Comparison of ENCODE assay signal across 1 cellular context in the genomic region with DNA sequence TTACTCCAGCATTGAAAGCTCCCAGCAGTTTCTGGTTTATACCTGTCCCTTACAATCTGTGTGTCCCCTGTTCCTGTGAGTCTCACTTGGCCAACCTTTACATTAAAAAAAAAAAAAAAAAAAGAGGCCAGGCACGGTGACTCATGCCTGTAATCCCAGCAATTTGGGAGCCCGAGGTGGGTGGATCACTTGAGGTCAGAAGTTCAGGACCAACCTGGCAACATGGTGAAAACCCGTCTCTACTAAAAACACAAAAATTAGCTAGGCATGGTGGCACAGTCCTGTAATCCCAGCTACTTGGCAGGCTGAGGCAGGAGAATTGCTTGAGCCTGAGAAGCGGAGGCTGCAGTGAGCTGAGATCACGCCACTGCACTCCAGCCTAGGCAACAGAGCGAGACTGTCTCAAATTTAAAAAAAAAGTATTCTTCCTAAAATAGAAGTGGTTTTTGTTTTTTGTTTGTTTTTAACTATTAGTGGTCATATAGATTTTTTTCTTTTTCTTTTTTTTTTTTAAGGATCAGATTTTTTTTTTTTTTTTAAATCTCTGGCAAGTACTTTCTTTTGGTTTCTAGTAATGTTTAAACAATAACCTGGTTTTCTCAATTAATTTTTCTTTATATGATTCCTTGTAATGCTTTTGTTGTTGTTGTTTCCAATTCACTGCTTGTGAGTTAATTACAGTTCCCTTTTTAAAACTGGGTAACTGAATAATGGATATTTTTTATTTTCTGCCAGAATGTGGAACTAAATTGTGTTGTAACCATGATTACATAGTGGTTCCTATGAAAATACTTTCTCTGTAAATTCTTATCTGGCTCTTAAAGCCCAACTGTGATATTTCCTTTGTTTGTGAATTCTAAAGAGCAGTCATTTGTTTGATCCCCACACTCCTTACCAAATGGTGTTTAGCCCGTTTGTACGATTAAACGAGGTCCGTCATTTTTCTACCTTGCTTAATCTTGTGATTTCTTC.
TF ChIP-seq lines count a peak whose summit lies in the region.

No MANE protein-coding gene starts in this region.

TF ChIP-seq in K562, 482 proteins besides CTCF, POLR2A, EP300 and RAD21 (continued from another document and continues in another):
- TF ChIP-seq BCLAF1 (IDR thresholded peaks at IDR 0.05; ENCODE audit: borderline replicate concordance in 1 of 2, control insufficient read depth in 1 of 2, low read depth in 2 of 2, low read length in 1 of 2) (no peak), DACH1 (IDR thresholded peaks at IDR 0.05; ENCODE audit: partially characterized antibody) (no peak), ZNF133 (CRISPR knock-in tag; IDR thresholded peaks at IDR 0.05) (no peak), ESRRB (CRISPR knock-in tag; IDR thresholded peaks at IDR 0.05; ENCODE audit: borderline replicate concordance) (no peak), POLR2G (IDR thresholded peaks at IDR 0.05; ENCODE audit: low read depth, low read length) (no peak), BRCA1 (IDR thresholded peaks at IDR 0.05) (no peak), BRCA1 (CRISPR knock-in tag; IDR thresholded peaks at IDR 0.05) (no peak), PURB (CRISPR knock-in tag; IDR thresholded peaks at IDR 0.05; ENCODE audit: low read depth) (no peak), HBP1 (CRISPR knock-in tag; IDR thresholded peaks at IDR 0.05) (no peak), ARID4B (CRISPR knock-in tag; IDR thresholded peaks at IDR 0.05) (no peak), ZNF408 (CRISPR knock-in tag; IDR thresholded peaks at IDR 0.05; ENCODE audit: low read depth) (no peak), PHF21A (IDR thresholded peaks at IDR 0.05; ENCODE audit: borderline replicate concordance, low read depth) (no peak), WHSC1 (IDR thresholded peaks at IDR 0.05; ENCODE audit: low read length) (no peak), CBX2 (IDR thresholded peaks at IDR 0.05; ENCODE audit: insufficient read depth, low read length, poor library complexity, severe bottlenecking) (no peak), TRIM24 (IDR thresholded peaks at IDR 0.05) (no peak), ZNF695 (CRISPR knock-in tag; IDR thresholded peaks at IDR 0.05) (no peak), ZNF384 (IDR thresholded peaks at IDR 0.05; ENCODE audit: low read depth, low read length) (peak; percentile 70), NR2C2 (CRISPR knock-in tag; IDR thresholded peaks at IDR 0.05) (no peak), NR2C2 (tag; IDR thresholded peaks at IDR 0.05) (peak; percentile 12; the same call in 1 of the 2 replicates), SLC30A9 (CRISPR knock-in tag; IDR thresholded peaks at IDR 0.05) (no peak), FOXM1 (IDR thresholded peaks at IDR 0.05; ENCODE audit: low read depth) (no peak), FOXM1 (CRISPR knock-in tag; IDR thresholded peaks at IDR 0.05; ENCODE audit: low read depth) (no peak), GTF2F1 (IDR thresholded peaks at IDR 0.05; ENCODE audit: low read depth, low read length) (no peak), TFAM (CRISPR knock-in tag; conservative IDR thresholded peaks at IDR 0.05) (no peak), NFE2L1 (tag; IDR thresholded peaks at IDR 0.05; ENCODE audit: borderline replicate concordance, low read depth) (no peak), TCFL5 (CRISPR knock-in tag; conservative IDR thresholded peaks at IDR 0.05) (no peak), SUPT5H (IDR thresholded peaks at IDR 0.05) (no peak), JUND (IDR thresholded peaks at IDR 0.05; ENCODE audit: borderline replicate concordance, low read depth, low read length) (peak; percentile 44; the same call in 1 of the 2 replicates), JUND (tag; IDR thresholded peaks at IDR 0.05; ENCODE audit: borderline replicate concordance, low read depth, low read length) (no peak), ZNF668 (CRISPR knock-in tag; IDR thresholded peaks at IDR 0.05) (no peak), TCF3 (CRISPR knock-in tag; IDR thresholded peaks at IDR 0.05) (no peak), MBD1 (CRISPR knock-in tag; IDR thresholded peaks at IDR 0.05) (no peak)
- TF ChIP-seq, protein P1, sequence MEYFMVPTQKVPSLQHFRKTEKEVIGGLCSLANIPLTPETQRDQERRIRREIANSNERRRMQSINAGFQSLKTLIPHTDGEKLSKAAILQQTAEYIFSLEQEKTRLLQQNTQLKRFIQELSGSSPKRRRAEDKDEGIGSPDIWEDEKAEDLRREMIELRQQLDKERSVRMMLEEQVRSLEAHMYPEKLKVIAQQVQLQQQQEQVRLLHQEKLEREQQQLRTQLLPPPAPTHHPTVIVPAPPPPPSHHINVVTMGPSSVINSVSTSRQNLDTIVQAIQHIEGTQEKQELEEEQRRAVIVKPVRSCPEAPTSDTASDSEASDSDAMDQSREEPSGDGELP (CRISPR knock-in tag; IDR thresholded peaks at IDR 0.05; ENCODE audit: borderline replicate concordance) = no peak
- TF ChIP-seq, protein P2, sequence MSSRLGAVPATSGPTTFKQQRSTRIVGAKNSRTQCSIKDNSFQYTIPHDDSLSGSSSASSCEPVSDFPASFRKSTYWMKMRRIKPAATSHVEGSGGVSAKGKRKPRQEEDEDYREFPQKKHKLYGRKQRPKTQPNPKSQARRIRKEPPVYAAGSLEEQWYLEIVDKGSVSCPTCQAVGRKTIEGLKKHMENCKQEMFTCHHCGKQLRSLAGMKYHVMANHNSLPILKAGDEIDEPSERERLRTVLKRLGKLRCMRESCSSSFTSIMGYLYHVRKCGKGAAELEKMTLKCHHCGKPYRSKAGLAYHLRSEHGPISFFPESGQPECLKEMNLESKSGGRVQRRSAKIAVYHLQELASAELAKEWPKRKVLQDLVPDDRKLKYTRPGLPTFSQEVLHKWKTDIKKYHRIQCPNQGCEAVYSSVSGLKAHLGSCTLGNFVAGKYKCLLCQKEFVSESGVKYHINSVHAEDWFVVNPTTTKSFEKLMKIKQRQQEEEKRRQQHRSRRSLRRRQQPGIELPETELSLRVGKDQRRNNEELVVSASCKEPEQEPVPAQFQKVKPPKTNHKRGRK (tag; IDR thresholded peaks at IDR 0.05) = 0 out of 2 replicates have a peak, but pooled peaks have one; percentile 62
- TF ChIP-seq, protein P3, sequence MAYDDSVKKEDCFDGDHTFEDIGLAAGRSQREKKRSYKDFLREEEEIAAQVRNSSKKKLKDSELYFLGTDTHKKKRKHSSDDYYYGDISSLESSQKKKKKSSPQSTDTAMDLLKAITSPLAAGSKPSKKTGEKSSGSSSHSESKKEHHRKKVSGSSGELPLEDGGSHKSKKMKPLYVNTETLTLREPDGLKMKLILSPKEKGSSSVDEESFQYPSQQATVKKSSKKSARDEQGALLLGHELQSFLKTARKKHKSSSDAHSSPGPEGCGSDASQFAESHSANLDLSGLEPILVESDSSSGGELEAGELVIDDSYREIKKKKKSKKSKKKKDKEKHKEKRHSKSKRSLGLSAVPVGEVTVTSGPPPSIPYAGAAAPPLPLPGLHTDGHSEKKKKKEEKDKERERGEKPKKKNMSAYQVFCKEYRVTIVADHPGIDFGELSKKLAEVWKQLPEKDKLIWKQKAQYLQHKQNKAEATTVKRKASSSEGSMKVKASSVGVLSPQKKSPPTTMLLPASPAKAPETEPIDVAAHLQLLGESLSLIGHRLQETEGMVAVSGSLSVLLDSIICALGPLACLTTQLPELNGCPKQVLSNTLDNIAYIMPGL (CRISPR knock-in tag; IDR thresholded peaks at IDR 0.05) = no peak
- TF ChIP-seq, protein P4, sequence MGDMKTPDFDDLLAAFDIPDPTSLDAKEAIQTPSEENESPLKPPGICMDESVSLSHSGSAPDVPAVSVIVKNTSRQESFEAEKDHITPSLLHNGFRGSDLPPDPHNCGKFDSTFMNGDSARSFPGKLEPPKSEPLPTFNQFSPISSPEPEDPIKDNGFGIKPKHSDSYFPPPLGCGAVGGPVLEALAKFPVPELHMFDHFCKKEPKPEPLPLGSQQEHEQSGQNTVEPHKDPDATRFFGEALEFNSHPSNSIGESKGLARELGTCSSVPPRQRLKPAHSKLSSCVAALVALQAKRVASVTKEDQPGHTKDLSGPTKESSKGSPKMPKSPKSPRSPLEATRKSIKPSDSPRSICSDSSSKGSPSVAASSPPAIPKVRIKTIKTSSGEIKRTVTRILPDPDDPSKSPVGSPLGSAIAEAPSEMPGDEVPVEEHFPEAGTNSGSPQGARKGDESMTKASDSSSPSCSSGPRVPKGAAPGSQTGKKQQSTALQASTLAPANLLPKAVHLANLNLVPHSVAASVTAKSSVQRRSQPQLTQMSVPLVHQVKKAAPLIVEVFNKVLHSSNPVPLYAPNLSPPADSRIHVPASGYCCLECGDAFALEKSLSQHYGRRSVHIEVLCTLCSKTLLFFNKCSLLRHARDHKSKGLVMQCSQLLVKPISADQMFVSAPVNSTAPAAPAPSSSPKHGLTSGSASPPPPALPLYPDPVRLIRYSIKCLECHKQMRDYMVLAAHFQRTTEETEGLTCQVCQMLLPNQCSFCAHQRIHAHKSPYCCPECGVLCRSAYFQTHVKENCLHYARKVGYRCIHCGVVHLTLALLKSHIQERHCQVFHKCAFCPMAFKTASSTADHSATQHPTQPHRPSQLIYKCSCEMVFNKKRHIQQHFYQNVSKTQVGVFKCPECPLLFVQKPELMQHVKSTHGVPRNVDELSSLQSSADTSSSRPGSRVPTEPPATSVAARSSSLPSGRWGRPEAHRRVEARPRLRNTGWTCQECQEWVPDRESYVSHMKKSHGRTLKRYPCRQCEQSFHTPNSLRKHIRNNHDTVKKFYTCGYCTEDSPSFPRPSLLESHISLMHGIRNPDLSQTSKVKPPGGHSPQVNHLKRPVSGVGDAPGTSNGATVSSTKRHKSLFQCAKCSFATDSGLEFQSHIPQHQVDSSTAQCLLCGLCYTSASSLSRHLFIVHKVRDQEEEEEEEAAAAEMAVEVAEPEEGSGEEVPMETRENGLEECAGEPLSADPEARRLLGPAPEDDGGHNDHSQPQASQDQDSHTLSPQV (IDR thresholded peaks at IDR 0.05) = no peak
